Comparison of ENCODE assay signal across 8 cellular contexts in the genomic region with DNA sequence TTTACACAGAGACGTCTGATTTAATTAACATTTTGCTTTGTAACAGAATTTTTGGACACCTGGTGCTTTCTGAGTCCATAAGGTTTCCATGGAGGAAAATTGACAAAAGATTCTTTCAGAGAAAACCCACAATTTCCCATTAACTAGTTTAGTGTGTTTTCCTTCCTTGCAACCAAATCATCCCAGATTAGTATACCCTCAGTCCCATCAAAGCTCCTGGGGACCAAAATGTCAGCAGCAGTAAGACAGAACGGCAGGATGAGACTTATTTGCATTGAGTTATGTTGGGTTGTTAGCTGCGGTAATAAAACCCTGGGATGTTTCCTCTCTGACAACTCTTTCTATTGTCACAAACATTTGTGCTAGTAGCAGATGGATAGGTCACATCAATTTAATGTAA. TPM values are rescaled to one million over a fixed set of nuclear protein-coding genes. Genes with fewer than 3 reads are reported as not detected.
"Had no signal": no experiment of that assay in that cellular context is flagged by ENCODE, and none has a peak within 500 bp of the region (broad histone marks: within the 10 kb centered on the region; RNA-seq: fewer than 3 reads in every experiment).

No MANE protein-coding gene starts in this region.

- H3K9ac ChIP-seq: KMS-11 had no signal

- H2AFZ ChIP-seq: GM23338 had no signal

- H3K4me2 ChIP-seq: GM23338, KMS-11 had no signal

- H3K27ac ChIP-seq: HL-60, KMS-11 had no signal

- DNase-seq: H9, HFFc6, KBM-7 had no signal

- H3K4me3 ChIP-seq: GM23338 had no signal

- ATAC-seq: HepG2 had no signal

RNA-seq across cellular contexts. Expression of a gene that starts 45.3 kb away (rescaled TPM):
- total RNA-seq: H9, HepG2, HFFc6, HT1080 had no signal
- polyA plus RNA-seq: HepG2 had no signal
